1 cellular context compared by ENCODE assay signal in genomic region chr5:74950836-74951515, GRCh38.
TF ChIP-seq lines count a peak whose summit lies in the region.

No MANE protein-coding gene starts in this region.

TF ChIP-seq in K562, 482 proteins besides CTCF, POLR2A, EP300 and RAD21 (continued from another document):
- TF ChIP-seq ZNF785 (CRISPR knock-in tag; IDR thresholded peaks at IDR 0.05) (no peak), C11orf30 (IDR thresholded peaks at IDR 0.05; ENCODE audit: low read depth) (peak; percentile 39; the same call in 1 of the 2 replicates), MAFG (tag; conservative IDR thresholded peaks at IDR 0.05) (peak; percentile 53), ZNF146 (CRISPR knock-in tag; IDR thresholded peaks at IDR 0.05; ENCODE audit: unreplicated experiment) (no peak)
TF ChIP-seq in K562: peak in this region for 3.
